In genomic region chr3:100046986-100047385, GRCh38 we compare ENCODE assay signal across 1 cellular context.
TF ChIP-seq lines count a peak whose summit lies in the region.

No MANE protein-coding gene starts in this region.

TF ChIP-seq in SK-N-SH treated with all-trans-retinoic acid at 6 μM for 48 hours, 23 proteins besides CTCF, POLR2A, EP300 and RAD21 (continued from another document):
- TF ChIP-seq, protein P1, sequence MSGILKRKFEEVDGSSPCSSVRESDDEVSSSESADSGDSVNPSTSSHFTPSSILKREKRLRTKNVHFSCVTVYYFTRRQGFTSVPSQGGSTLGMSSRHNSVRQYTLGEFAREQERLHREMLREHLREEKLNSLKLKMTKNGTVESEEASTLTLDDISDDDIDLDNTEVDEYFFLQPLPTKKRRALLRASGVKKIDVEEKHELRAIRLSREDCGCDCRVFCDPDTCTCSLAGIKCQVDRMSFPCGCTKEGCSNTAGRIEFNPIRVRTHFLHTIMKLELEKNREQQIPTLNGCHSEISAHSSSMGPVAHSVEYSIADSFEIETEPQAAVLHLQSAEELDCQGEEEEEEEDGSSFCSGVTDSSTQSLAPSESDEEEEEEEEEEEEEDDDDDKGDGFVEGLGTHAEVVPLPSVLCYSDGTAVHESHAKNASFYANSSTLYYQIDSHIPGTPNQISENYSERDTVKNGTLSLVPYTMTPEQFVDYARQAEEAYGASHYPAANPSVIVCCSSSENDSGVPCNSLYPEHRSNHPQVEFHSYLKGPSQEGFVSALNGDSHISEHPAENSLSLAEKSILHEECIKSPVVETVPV (CRISPR knock-in tag; IDR thresholded peaks at IDR 0.05): no peak
- TF ChIP-seq ZNF8 (CRISPR knock-in tag; IDR thresholded peaks at IDR 0.05): no peak
- no peak for TF ChIP-seq CSDC2 (CRISPR knock-in tag; IDR thresholded peaks at IDR 0.05)
- no peak for TF ChIP-seq RARB (CRISPR knock-in tag; IDR thresholded peaks at IDR 0.05)
- TF ChIP-seq BACH2 (CRISPR knock-in tag; IDR thresholded peaks at IDR 0.05; ENCODE audit: borderline replicate concordance): no peak
- TF ChIP-seq TCF4 (CRISPR knock-in tag; IDR thresholded peaks at IDR 0.05; ENCODE audit: borderline replicate concordance): no peak
- TF ChIP-seq ZFP30 (CRISPR knock-in tag; IDR thresholded peaks at IDR 0.05): no peak
